8 cellular contexts compared by ENCODE assay signal in genomic region chr6:111483736-111484654, GRCh38. TPM values are rescaled to one million over a fixed set of nuclear protein-coding genes. Genes with fewer than 3 reads are reported as not detected.
A peak's percentile ranks its signal among the peaks of the same experiment; 100 is the strongest.
DNase-seq lines count a peak whose midpoint lies in the region; ATAC-seq and TF ChIP-seq lines count a peak whose summit lies in the region.

No MANE protein-coding gene starts in this region.

- no peak overlapping the region; the same call in 1 of the 2 replicates for H3K4ac ChIP-seq in H9 (ENCODE audit: low read depth, low read length)

- H3K27me3 ChIP-seq in H9 (ENCODE audit: insufficient read depth, low read length), result peaks cover 13% of the 10 kb centered on the region; the same call in 1 of the 2 replicates
- H3K27me3 ChIP-seq in thoracic aorta (replicated peaks; ENCODE audit: insufficient read depth), result no peaks in the 10 kb centered on the region

- H3K27ac ChIP-seq in H9 (ENCODE audit: insufficient read length, low read depth, low read length) (peak overlapping the region; percentile 5), thoracic aorta (peak overlapping the region; percentile 97 to 99)

- H3K4me1 ChIP-seq in H9 (ENCODE audit: insufficient read depth, low read length) (0 out of 2 replicates have a peak, but pooled peaks cover 3% of the 10 kb centered on the region), thoracic aorta (ENCODE audit: control insufficient read depth in 1 of 2, low read depth in 2 of 2) (peaks cover 25 to 50% of the 10 kb centered on the region in 2 donors)

- WGBS in H9 (ENCODE audit: extremely low coverage, insufficient read length, low lambda C conversion rate), result no CpG with 5 or more reads among the region's 67 CpGs

- no peak overlapping the region for H4K91ac ChIP-seq in H9 (ENCODE audit: insufficient read length, low read depth, low read length)

- no peak overlapping the region for H2AK5ac ChIP-seq in H9 (ENCODE audit: insufficient read length, low read length)

- peaks cover 2 to 21% (median 21%) of the 10 kb centered on the region in 3 experiments; a peak in 6 of 7 replicates for H3K36me3 Mint-ChIP-seq in H9 (ENCODE audit: insufficient read depth in 1 of 3, low read depth in 3 of 3)
- peaks cover 30 to 31% of the 10 kb centered on the region in 2 donors for H3K36me3 Mint-ChIP-seq in activated naive CD4-positive, alpha-beta T cell treated with anti-CD3 and anti-CD28 coated beads, Interleukin-2, amount 50 U/mL, for 72 hours

- no peaks in the 10 kb centered on the region for H3K36me3 ChIP-seq in thoracic aorta

- H3K4me3 Mint-ChIP-seq in H9, result peak overlapping the region; percentile 88 to 96

- H2BK15ac ChIP-seq in H9 (ENCODE audit: low read depth, low read length), result no peak overlapping the region

- no peak overlapping the region for H4K5ac ChIP-seq in H9 (ENCODE audit: insufficient read length, low read depth, low read length)

- peak overlapping the region; percentile 82 for H3K9ac ChIP-seq in H9 (ENCODE audit: extremely low read depth, insufficient read length, low read length)

- no peak overlapping the region for H2BK120ac ChIP-seq in H9 (ENCODE audit: low read depth, low read length, poor library complexity, severe bottlenecking)

- peak overlapping the region; percentile 96 for H3K4me3 ChIP-seq in thoracic aorta

- H3K18ac ChIP-seq in H9 (ENCODE audit: insufficient read length, low read depth, low read length), result peak overlapping the region; percentile 50

- no peak overlapping the region for H2AFZ ChIP-seq in H9 (ENCODE audit: low read length)

- no peaks in the 10 kb centered on the region for H3K79me2 ChIP-seq in H9 (ENCODE audit: insufficient read depth, low read length)

- peaks cover 11% of the 10 kb centered on the region for H3K23me2 ChIP-seq in H9 (ENCODE audit: insufficient read length, low read depth, low read length, poor library complexity, severe bottlenecking)

- H3K23ac ChIP-seq in H9 (ENCODE audit: insufficient read length, low read depth, low read length), result no peak overlapping the region

- H3T11ph ChIP-seq in H9 (ENCODE audit: low read length), result no peak overlapping the region

- peak overlapping the region; percentile 95 to 99 (median 98) for H3K27ac Mint-ChIP-seq in H9
- H3K27ac Mint-ChIP-seq in activated naive CD4-positive, alpha-beta T cell treated with anti-CD3 and anti-CD28 coated beads, Interleukin-2, amount 50 U/mL, for 72 hours, result peak overlapping the region; percentile 99

- no peak overlapping the region for H4K8ac ChIP-seq in H9 (replicated peaks; ENCODE audit: insufficient read length, low read depth, low read length)

- H3K9me3 ChIP-seq in H9 (ENCODE audit: control insufficient read depth, low read depth, low read length), result no peaks in the 10 kb centered on the region
- H3K9me3 ChIP-seq in thoracic aorta, result no peaks in the 10 kb centered on the region

- peak overlapping the region; percentile 83; the same call in 1 of the 2 replicates for H3K14ac ChIP-seq in H9 (ENCODE audit: insufficient read depth, low read length)

- H3K27me3 Mint-ChIP-seq in H9 (ENCODE audit: low read depth), result peaks cover 32% of the 10 kb centered on the region

- H3K4me1 Mint-ChIP-seq in H9, result peaks cover 31 to 33% of the 10 kb centered on the region in 2 experiments

- H2BK12ac ChIP-seq in H9 (ENCODE audit: insufficient read length, low read depth, low read length), result no peak overlapping the region

- H3K79me1 ChIP-seq in H9 (ENCODE audit: insufficient read depth, low read depth, low read length, poor library complexity, severe bottlenecking), result no peaks in the 10 kb centered on the region

- H2BK5ac ChIP-seq in H9 (ENCODE audit: insufficient read length, low read length), result no peak overlapping the region

- H4K20me1 ChIP-seq in H9 (ENCODE audit: control insufficient read depth, insufficient read depth, insufficient read length), result no peaks in the 10 kb centered on the region

- peak overlapping the region; percentile 96 for H3K4me2 ChIP-seq in H9 (ENCODE audit: insufficient read depth, insufficient read length, low read length)

- H2BK20ac ChIP-seq in H9 (ENCODE audit: low read depth, low read length, poor library complexity, severe bottlenecking), result no peak overlapping the region

- H3K56ac ChIP-seq in H9 (ENCODE audit: insufficient read length, low read depth, low read length), result no peak overlapping the region

- H3K9me3 Mint-ChIP-seq in H9, result peaks cover 3 to 4% of the 10 kb centered on the region in 2 experiments; a peak in 2 of 5 replicates
- H3K9me3 Mint-ChIP-seq in activated naive CD4-positive, alpha-beta T cell treated with anti-CD3 and anti-CD28 coated beads, Interleukin-2, amount 50 U/mL, for 72 hours, result peaks cover 0 to 5% of the 10 kb centered on the region in 2 donors

- TF ChIP-seq CTCF in H9 (conservative IDR thresholded peaks at IDR 0.05), result no peak
- TF ChIP-seq CTCF in omental fat pad (IDR thresholded peaks at IDR 0.05), result no peak
- TF ChIP-seq CTCF in thoracic aorta (IDR thresholded peaks at IDR 0.05), result no peak

- ATAC-seq in activated naive CD4-positive, alpha-beta T cell treated with anti-CD3 and anti-CD28 coated beads, Interleukin-2, amount 50 U/mL, for 72 hours, result peak; percentile 69 to 71
- ATAC-seq in omental fat pad (ENCODE audit: low FRiP score) (peak; percentile 81), thoracic aorta (ENCODE audit: insufficient number of reproducible peaks, low FRiP score, low read depth) (peak; percentile 81)

- DNase-seq in GM03348 (ENCODE audit: low spot score), result peak; percentile 94
- DNase-seq in H9, result peak; percentile 84
- peak; percentile 98 for DNase-seq in M059J (ENCODE audit: low read depth)
- DNase-seq in SIG-M5 (lab: John Stamatoyannopoulos, UW), result peak; percentile 63
- peak; percentile 83 to 92 for DNase-seq in activated naive CD4-positive, alpha-beta T cell treated with anti-CD3 and anti-CD28 coated beads, Interleukin-2, amount 50 U/mL, for 72 hours (ENCODE audit: low spot score in 2 of 2)
- DNase-seq in glomerular visceral epithelial cell (ENCODE audit: extremely low spot score), result peak; percentile 96
- peak; percentile 84 for DNase-seq in omental fat pad (ENCODE audit: low spot score)
- DNase-seq in thoracic aorta (ENCODE audit: low spot score), result peak; percentile 97

RNA-seq across cellular contexts. Expression of gene REV3L, which starts 1.0 kb away (rescaled TPM):
- total RNA-seq in H9 (2021), result 5.3 and 8.8 TPM in 2 replicates
- 18.2 and 23.1 TPM in 2 replicates for total RNA-seq in M059J (2014; rRNA removed; shearing (Covaris generic))
- 10 to 100 TPM; 18.3 to 27.0 TPM for total RNA-seq in activated naive CD4-positive, alpha-beta T cell treated with anti-CD3 and anti-CD28 coated beads, Interleukin-2, amount 50 U/mL, for 72 hours
- total RNA-seq in omental fat pad, result 100 to 1,000 TPM in 1 of 4 donors, 10 to 100 TPM in 3; 55.5 to 111 (median 63.2) TPM
- total RNA-seq in thoracic aorta, result 10 to 100 TPM; 25.6 to 59.8 TPM

Comparison
In these comparisons a context has a peak if more than half of its experiments do, and no peak if none do; other contexts are left out.
1. Peak in every context shown above with its lines: DNase-seq, ATAC-seq, H3K4me3 ChIP-seq and H3K27ac ChIP-seq.